In genomic region chr7:99679400-99680191, GRCh38 we compare ENCODE assay signal across 11 cellular contexts. TPM values are rescaled to one million over a fixed set of nuclear protein-coding genes. Genes with fewer than 3 reads are reported as not detected.
A peak's percentile ranks its signal among the peaks of the same experiment; 100 is the strongest.
DNase-seq lines count a peak whose midpoint lies in the region; ATAC-seq and TF ChIP-seq lines count a peak whose summit lies in the region.
"Had no signal": no experiment of that assay in that cellular context is flagged by ENCODE, and none has a peak within 500 bp of the region (broad histone marks: within the 10 kb centered on the region; RNA-seq: fewer than 3 reads in every experiment).

Gene CYP3A5 (minus strand): TSS chr7:99679996. CDS start chr7:99679896, 100 bp downstream.

- intact Hi-C loops in adrenal gland (cut with DNase I) (no loop called here), stomach (cut with DNase I; ENCODE audit: low total_unique reads) (no loop called here)

- peaks cover 0 to 7% of the 10 kb centered on the region in 2 donors for H3K36me3 ChIP-seq in adrenal gland (replicated peaks in 1 of 2)
- H3K36me3 ChIP-seq in stomach = peaks cover 0 to 18% (median 7%) of the 10 kb centered on the region in 4 donors

- H3K27ac ChIP-seq in adrenal gland (peak within 1 kb of the TSS in 4 of 5 donors; percentile 11 to 73 (median 36)), stomach (peak within 1 kb of the TSS; percentile 68 to 78 (median 72))

- WGBS in adrenal gland, 4 donors = 30 to 43% (median 40%) methylated on average over 10 of the region's 10 CpGs
- 44 to 53% (median 51%) methylated on average over 10 of the region's 10 CpGs for WGBS in stomach, 5 donors

- H3K4me3 ChIP-seq in adrenal gland = peak within 1 kb of the TSS in 2 of 4 donors; percentile 10 to 52
- peak within 1 kb of the TSS; percentile 27 to 45 (median 36) for H3K4me3 ChIP-seq in stomach

- H3K4me1 ChIP-seq in adrenal gland (replicated peaks in 1 of 2) = peaks cover 10 to 12% of the 10 kb centered on the region in 2 donors
- H3K4me1 ChIP-seq in stomach = peaks cover 0 to 20% (median 0%) of the 10 kb centered on the region in 4 donors

- ATAC-seq in left lobe of liver (peak; percentile 74), HG02884 (IDR thresholded peaks at IDR 0.05; ENCODE audit: unreplicated experiment) (no peak)

- DNase-seq in HT-29 (ENCODE audit: low spot score) (peak; percentile 90), adrenal gland (peak; percentile 68 to 86 (median 83)), left lobe of liver (ENCODE audit: low spot score) (peak; percentile 93), stomach (peak; percentile 80), OCI-M2 (lab: John Stamatoyannopoulos, UW; ENCODE audit: unreplicated experiment) (no peak), AML-193 (lab: John Stamatoyannopoulos, UW) (no peak)
- no peak for DNase-seq in stimulated activated CD4-positive, alpha-beta T cell treated with anti-CD3 and anti-CD28 coated beads, Interleukin-2, amount 100 ng/mL, for 24 hours
- DNase-seq: NCI-H2171 treated with DMSO at 0.1 percent for 48 hours; occipital lobe; stimulated activated CD8-positive, alpha-beta memory T cell treated with anti-CD3 and anti-CD28 coated beads, Interleukin-4, amount 100 ng/mL, for 48 hours had no signal

- TF ChIP-seq POLR2A in adrenal gland (IDR thresholded peaks at IDR 0.05) (peak; percentile 44 to 86), stomach (IDR thresholded peaks at IDR 0.05) (peak in 1 of 4 donors; percentile 75)

- no peak for TF ChIP-seq CTCF in adrenal gland (IDR thresholded peaks at IDR 0.05)
- TF ChIP-seq CTCF in stomach (IDR thresholded peaks at IDR 0.05) = no peak

- H3K27me3 ChIP-seq in adrenal gland (no peaks in the 10 kb centered on the region), stomach (no peaks in the 10 kb centered on the region)

- H3K9me3 ChIP-seq in adrenal gland (replicated peaks in 1 of 3) = no peaks in the 10 kb centered on the region
- peaks cover 0 to 6% (median 5%) of the 10 kb centered on the region in 4 donors for H3K9me3 ChIP-seq in stomach

- no peak for TF ChIP-seq EP300 in stomach (IDR thresholded peaks at IDR 0.05)

RNA-seq across cellular contexts. Expression of gene CYP3A5, which starts in this region (rescaled TPM):
- 96.3 and 108 TPM in 2 replicates for total RNA-seq in HT-29 (2014; rRNA removed; shearing (Covaris generic))
- total RNA-seq in adrenal gland (10 to 100 TPM in 6 of 8 donors, 1 to 10 TPM in 2; 4.1 to 92.7 (median 33.3) TPM), left lobe of liver (564 TPM), stomach (100 to 1,000 TPM in 4 of 5 donors, 10 to 100 TPM in 1; 45.2 to 538 (median 423) TPM)
- polyA plus RNA-seq in adrenal gland (10 to 100 TPM in 2 of 3 donors, 1 to 10 TPM in 1; 10.0 to 80.0 (median 55.3) TPM), stomach (10 to 100 TPM; 26.3 to 81.7 (median 44.5) TPM)

Comparison
In these comparisons a context has a peak if more than half of its experiments do, and no peak if none do; other contexts are left out.
1. DNase-seq: peak in HT-29 (single experiment), adrenal gland (7 of 7), left lobe of liver (single experiment) and stomach (single experiment); none in OCI-M2 (single experiment), stimulated activated CD4-positive, alpha-beta T cell treated with anti-CD3 and anti-CD28 coated beads, Interleukin-2, amount 100 ng/mL, for 24 hours (0 of 2) and AML-193 (0 of 2).